ENCODE assay signal across 18 cellular contexts in the genomic region with DNA sequence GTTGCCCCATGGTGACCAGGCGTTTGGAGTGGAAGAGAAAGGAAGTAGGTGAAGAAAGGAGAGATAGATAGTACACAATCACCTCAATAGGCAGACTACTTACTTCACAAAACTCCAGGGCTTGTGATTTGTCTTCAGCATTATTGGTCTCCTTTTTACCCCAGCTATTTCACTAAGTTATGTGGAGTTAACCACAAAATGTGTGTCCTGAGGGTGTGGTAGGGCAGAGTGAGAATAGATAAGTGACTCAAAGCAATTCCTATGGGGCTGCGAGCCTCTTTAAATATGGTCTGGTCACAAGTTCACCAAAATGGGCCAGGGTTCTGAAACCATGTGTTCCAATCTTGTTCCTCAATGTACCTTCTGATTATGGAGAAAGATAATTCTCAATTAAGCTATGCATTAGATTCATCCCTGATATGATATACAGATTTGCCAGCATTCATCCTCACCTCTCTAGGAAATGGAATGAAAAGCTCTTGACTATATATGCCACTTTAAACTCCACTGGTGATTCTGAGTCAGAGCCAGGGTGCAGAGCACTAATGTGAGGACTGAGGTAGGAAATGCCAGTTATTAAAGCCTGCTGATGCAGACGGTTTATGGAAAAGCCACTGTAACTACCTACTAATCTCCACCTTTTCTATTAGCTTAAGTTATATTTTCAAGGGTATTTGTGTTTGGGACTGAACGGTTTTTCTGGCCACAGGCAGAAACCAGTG.
"Had no signal": no experiment of that assay in that cellular context is flagged by ENCODE, and none has a peak within 500 bp of the region (broad histone marks: within the 10 kb centered on the region; RNA-seq: fewer than 3 reads in every experiment).

No MANE protein-coding gene starts in this region.

- H3K9me3 Mint-ChIP-seq: activated naive CD4-positive, alpha-beta T cell treated with anti-CD3 and anti-CD28 coated beads, Interleukin-2, amount 50 U/mL, for 72 hours; stimulated activated naive CD8-positive, alpha-beta T cell treated with anti-CD3 and anti-CD28 coated beads, Interleukin-15, Interleukin-2, amounts not matched to agents 100 ng/mL and 50 ng/mL, for 24 hours; T-cell had no signal

- H3K27me3 Mint-ChIP-seq: brain; stimulated activated naive CD8-positive, alpha-beta T cell treated with anti-CD3 and anti-CD28 coated beads, Interleukin-15, Interleukin-2, amounts not matched to agents 100 ng/mL and 50 ng/mL, for 24 hours; T-cell had no signal

- H3K27ac ChIP-seq: heart left ventricle, neutrophil, suprapubic skin had no signal

- H3K9me3 ChIP-seq: neutrophil, suprapubic skin had no signal

- H3K27me3 ChIP-seq: heart left ventricle, neutrophil, suprapubic skin had no signal

- H3K4me1 ChIP-seq: heart left ventricle, suprapubic skin had no signal

- H3K27ac Mint-ChIP-seq: activated CD8-positive, alpha-beta T cell treated with anti-CD3 and anti-CD28 coated beads, Interleukin-2, amount 10 ng/mL, durations not matched to agents 7 days and 5 days; activated naive CD4-positive, alpha-beta T cell treated with anti-CD3 and anti-CD28 coated beads, Interleukin-2, amount 50 U/mL, for 72 hours; brain; natural killer cell; stimulated activated naive CD8-positive, alpha-beta T cell treated with anti-CD3 and anti-CD28 coated beads, Interleukin-15, Interleukin-2, amounts not matched to agents 100 ng/mL and 50 ng/mL, for 24 hours; T-cell; WTC11 had no signal

- DNase-seq: activated CD4-positive, alpha-beta T cell treated with anti-CD3 and anti-CD28 coated beads for 48 hours; activated CD8-positive, alpha-beta memory T cell treated with anti-CD3 and anti-CD28 coated beads, Interleukin-2, amount 50 U/mL, for 4 hours; activated CD8-positive, alpha-beta T cell treated with anti-CD3 and anti-CD28 coated beads, Interleukin-2, amount 10 ng/mL, durations not matched to agents 7 days and 5 days; activated effector memory CD4-positive, alpha-beta T cell treated with anti-CD3 and anti-CD28 coated beads, Interleukin-2, amount 50 U/mL, for 16 hours; activated T-cell treated with anti-CD3 and anti-CD28 coated beads, Interleukin-2, amount 50 U/mL, for 48 hours; effector CD8-positive, alpha-beta T cell; heart left ventricle; natural killer cell; small intestine; T-cell; T-helper 9 cell; trophoblast cell had no signal

- H3K4me1 Mint-ChIP-seq: brain, natural killer cell, T-cell had no signal

- H3K36me3 ChIP-seq: heart left ventricle, neutrophil, suprapubic skin had no signal

- H3K4me3 ChIP-seq: heart left ventricle, suprapubic skin had no signal

- ATAC-seq: activated CD8-positive, alpha-beta T cell treated with anti-CD3 and anti-CD28 coated beads, Interleukin-2, amount 10 ng/mL, durations not matched to agents 7 days and 5 days; activated naive CD4-positive, alpha-beta T cell treated with anti-CD3 and anti-CD28 coated beads, Interleukin-2, amount 50 U/mL, for 72 hours; heart left ventricle; natural killer cell; T-cell; WTC11 had no signal

- H3K36me3 Mint-ChIP-seq: activated naive CD4-positive, alpha-beta T cell treated with anti-CD3 and anti-CD28 coated beads, Interleukin-2, amount 50 U/mL, for 72 hours; brain; natural killer cell; T-cell had no signal

- H3K4me3 Mint-ChIP-seq: activated CD8-positive, alpha-beta T cell treated with anti-CD3 and anti-CD28 coated beads, Interleukin-2, amount 10 ng/mL, durations not matched to agents 7 days and 5 days; brain; natural killer cell; stimulated activated naive CD8-positive, alpha-beta T cell treated with anti-CD3 and anti-CD28 coated beads, Interleukin-15, Interleukin-2, amounts not matched to agents 100 ng/mL and 50 ng/mL, for 24 hours; T-cell; WTC11 had no signal
